In the genomic region with DNA sequence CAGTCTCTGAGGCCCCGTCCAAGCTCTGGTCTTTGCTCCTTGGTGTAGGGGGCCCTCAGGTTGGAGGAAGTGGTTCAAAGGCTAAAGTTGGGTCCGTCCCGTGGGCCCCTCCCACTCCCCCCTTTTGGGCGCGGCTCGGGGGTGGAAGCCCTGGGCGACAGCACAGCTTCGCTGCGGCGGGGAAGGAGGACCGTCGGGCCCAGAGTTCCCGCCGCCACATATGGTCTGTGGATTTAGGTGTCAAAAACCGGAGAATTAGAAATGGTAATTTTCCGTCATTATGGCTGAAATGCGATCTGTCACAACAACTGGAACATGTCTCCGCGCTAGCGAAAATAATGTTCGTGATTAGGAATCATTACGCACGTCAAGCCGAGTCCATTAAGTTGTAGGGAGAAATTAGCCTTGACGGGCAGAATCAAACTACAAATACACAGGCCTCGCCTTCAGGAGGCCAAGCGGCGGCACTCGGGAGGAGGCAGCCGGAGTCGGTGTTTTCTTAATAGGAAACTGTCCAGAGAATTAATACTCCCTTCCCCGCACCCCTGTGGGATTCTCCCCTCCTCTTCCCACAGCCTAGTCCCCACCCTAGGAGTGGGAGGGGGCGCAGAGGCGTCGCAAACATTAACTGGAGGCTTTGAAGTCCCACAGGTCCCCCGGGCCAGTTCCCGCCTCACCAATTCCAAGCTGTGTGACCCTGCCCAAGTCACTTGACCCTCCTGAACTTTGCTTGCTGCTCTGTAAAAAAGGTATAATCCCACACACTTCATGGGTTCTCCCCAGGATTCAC, we compare ENCODE assay signal across 18 cellular contexts. TPM values are rescaled to one million over a fixed set of nuclear protein-coding genes. Genes with fewer than 3 reads are reported as not detected.
DNase-seq lines count a peak whose midpoint lies in the region; ATAC-seq and TF ChIP-seq lines count a peak whose summit lies in the region.
"Had no signal": no experiment of that assay in that cellular context is flagged by ENCODE, and none has a peak within 500 bp of the region (broad histone marks: within the 10 kb centered on the region; RNA-seq: fewer than 3 reads in every experiment).

No MANE protein-coding gene starts in this region.

- H3K4me3 ChIP-seq in mesendoderm (ENCODE audit: low read length): no peak overlapping the region
- no peak overlapping the region for H3K4me3 ChIP-seq in lower lobe of right lung
- H3K4me3 ChIP-seq in heart right ventricle: no peak overlapping the region

- H3K4me1 ChIP-seq in mesendoderm (ENCODE audit: control insufficient read depth, low read depth, low read length): peaks cover 3% of the 10 kb centered on the region
- H3K4me1 ChIP-seq in lower lobe of right lung: peaks cover 16% of the 10 kb centered on the region
- peaks cover 0 to 31% (median 10%) of the 10 kb centered on the region in 9 donors for H3K4me1 ChIP-seq in heart right ventricle

- DNase-seq in NCI-H524 (lab: John Stamatoyannopoulos, UW): peak; percentile 42 to 61
- no peak for DNase-seq in NCI-H524 treated with DMSO at 0.1 percent for 48 hours (lab: John Stamatoyannopoulos, UW)
- DNase-seq in GM03348 (ENCODE audit: low spot score): peak; percentile 11
- no peak for DNase-seq in WTC11 (ENCODE audit: low spot score)
- DNase-seq in mesendoderm: peak; percentile 13
- DNase-seq in lower lobe of right lung: no peak
- DNase-seq in H4 (ENCODE audit: low spot score): no peak
- no peak for DNase-seq in heart right ventricle
- DNase-seq: activated CD4-positive, CD25-positive, alpha-beta regulatory T cell treated with anti-CD3 and anti-CD28 coated beads, Interleukin-2, amount 50 U/mL, for 72 hours; Calu3; dermis blood vessel endothelial cell; NCI-H1436 treated with DMSO at 0.1 percent for 48 hours; NCI-H510A treated with DMSO at 0.1 percent for 48 hours; stimulated activated CD4-positive, alpha-beta T cell treated with anti-CD3 and anti-CD28 coated beads, Interleukin-4, amount 100 ng/mL, for 1 hour had no signal

- no peak overlapping the region for H4K8ac ChIP-seq in mesendoderm (ENCODE audit: low read depth, low read length)

- H2BK5ac ChIP-seq in mesendoderm (ENCODE audit: low read length): no peak overlapping the region

- H3K27me3 Mint-ChIP-seq in WTC11 (ENCODE audit: low read depth): peaks cover 100% of the 10 kb centered on the region

- ATAC-seq in WTC11 (no peak), lower lobe of right lung (no peak), heart right ventricle (no peak)

- no peaks in the 10 kb centered on the region for H3K79me2 ChIP-seq in mesendoderm (ENCODE audit: control insufficient read depth, insufficient read depth, low read length)

- H3K36me3 Mint-ChIP-seq in WTC11: peaks cover 6% of the 10 kb centered on the region

- no peak overlapping the region for H4K5ac ChIP-seq in mesendoderm (ENCODE audit: low read length)

- H3K36me3 ChIP-seq in mesendoderm (ENCODE audit: control insufficient read depth, insufficient read depth, low read length) (no peaks in the 10 kb centered on the region), lower lobe of right lung (no peaks in the 10 kb centered on the region), heart right ventricle (no peaks in the 10 kb centered on the region)

- H3K79me1 ChIP-seq in mesendoderm (ENCODE audit: low read length): no peaks in the 10 kb centered on the region

- H3K4me2 ChIP-seq in mesendoderm (ENCODE audit: low read length): no peak overlapping the region

- TF ChIP-seq CTCF in WTC11 (IDR thresholded peaks at IDR 0.05): no peak
- TF ChIP-seq CTCF in lower lobe of right lung (IDR thresholded peaks at IDR 0.05): no peak
- TF ChIP-seq CTCF in heart right ventricle (IDR thresholded peaks at IDR 0.05): no peak

- CTCF ChIA-PET in WTC11 (lab: Charles Lee): interaction anchor here (3.0 to 5.8 kb wide), 2 partner anchors 12 to 98 kb away, joined by 11 to 55 read pairs; no protein-coding TSS in a partner anchor

- H2BK15ac ChIP-seq in mesendoderm (replicated peaks; ENCODE audit: low read depth): no peak overlapping the region

- no CpG with 5 or more reads among the region's 37 CpGs for WGBS in mesendoderm (ENCODE audit: extremely low coverage, insufficient coverage, low lambda C conversion rate)
- 5% methylated on average over 37 of the region's 37 CpGs for WGBS in heart right ventricle, 2 donors

- H3K9me3 ChIP-seq in lower lobe of right lung: peaks cover 3% of the 10 kb centered on the region
- H3K9me3 ChIP-seq in heart right ventricle: peaks cover 0 to 9% (median 5%) of the 10 kb centered on the region in 11 donors

- no peak overlapping the region for H2BK120ac ChIP-seq in mesendoderm (ENCODE audit: low read depth, low read length)

- H3K27me3 ChIP-seq in mesendoderm (ENCODE audit: insufficient read depth, low read length, poor library complexity): peaks cover 79% of the 10 kb centered on the region
- peaks cover 98% of the 10 kb centered on the region for H3K27me3 ChIP-seq in lower lobe of right lung (ENCODE audit: low read depth)
- peaks cover 40 to 100% (median 99%) of the 10 kb centered on the region in 7 donors for H3K27me3 ChIP-seq in heart right ventricle

- H3K4me1 Mint-ChIP-seq in WTC11: peaks cover 75% of the 10 kb centered on the region

- H3K4me3 Mint-ChIP-seq in WTC11: peak overlapping the region; percentile 50
- H3K4me3 Mint-ChIP-seq: activated T-helper 1 cell treated with anti-CD3 and anti-CD28 coated beads, Interleukin-12 subunit alpha, Interleukin-12 subunit beta, Interleukin-2, Interleukin-4 antibody, amounts not matched to agents 30 ng/mL and 10 ng/mL and 1 ng/mL, durations not matched to agents 14 hours and 24 hours and 36 hours had no signal

- H3K27ac Mint-ChIP-seq in WTC11: no peak overlapping the region
- H3K27ac Mint-ChIP-seq: activated T-helper 1 cell treated with anti-CD3 and anti-CD28 coated beads, Interleukin-12 subunit alpha, Interleukin-12 subunit beta, Interleukin-2, Interleukin-4 antibody, amounts not matched to agents 30 ng/mL and 10 ng/mL and 1 ng/mL, durations not matched to agents 14 hours and 24 hours and 36 hours had no signal

- H3K4ac ChIP-seq in mesendoderm (ENCODE audit: low read depth, low read length): no peak overlapping the region

- peaks cover 5% of the 10 kb centered on the region for H3K9me3 Mint-ChIP-seq in WTC11
- H3K9me3 Mint-ChIP-seq: activated T-helper 1 cell treated with anti-CD3 and anti-CD28 coated beads, Interleukin-12 subunit alpha, Interleukin-12 subunit beta, Interleukin-2, Interleukin-4 antibody, amounts not matched to agents 30 ng/mL and 10 ng/mL and 1 ng/mL, durations not matched to agents 14 hours and 24 hours and 36 hours had no signal

- H3K9ac ChIP-seq in mesendoderm (ENCODE audit: low read length): no peak overlapping the region

- H3K56ac ChIP-seq in mesendoderm (ENCODE audit: low read length): no peak overlapping the region

- no peak overlapping the region for H2AK5ac ChIP-seq in mesendoderm (ENCODE audit: low read length)

- H3K18ac ChIP-seq in mesendoderm (ENCODE audit: low read length): no peak overlapping the region

- H3K23ac ChIP-seq in mesendoderm (ENCODE audit: low read length): no peak overlapping the region

- intact Hi-C loops in lower lobe of right lung (cut with DNase I): no loop called here
- intact Hi-C loops in heart right ventricle (cut with DNase I): no loop called here

- POLR2A ChIA-PET in WTC11 (lab: Charles Lee): interaction anchor here (0.7 kb wide), 1 partner anchor 652 kb away, joined by 3 read pairs; no protein-coding TSS in a partner anchor

- H3K27ac ChIP-seq in mesendoderm (ENCODE audit: low read depth, low read length): no peak overlapping the region
- no peak overlapping the region for H3K27ac ChIP-seq in lower lobe of right lung
- H3K27ac ChIP-seq in heart right ventricle: no peak overlapping the region

TF ChIP-seq in WTC11, 78 proteins besides CTCF, POLR2A, EP300 and RAD21:
- no peak for TF ChIP-seq FOXK1 (CRISPR knock-in tag; IDR thresholded peaks at IDR 0.05)

RNA-seq across cellular contexts. Expression of gene NKX3-2, which starts 15.0 kb away (rescaled TPM):
- total RNA-seq in WTC11 (2021): 0.07 TPM in 1 of 3 replicates, not detected in the others
- 0.11 TPM for polyA plus RNA-seq in mesendoderm (2013, experiment 1 of 2)
- 0.13 TPM for polyA plus RNA-seq in mesendoderm (2013, experiment 2 of 2)
- not detected for total RNA-seq in lower lobe of right lung
- 0.04 and 0.66 TPM in 2 replicates for total RNA-seq in H4 (2014; rRNA removed; shearing (Covaris generic))
- total RNA-seq in heart right ventricle: not detected
- not detected for polyA plus RNA-seq in heart right ventricle
- total RNA-seq: activated T-helper 1 cell treated with anti-CD3 and anti-CD28 coated beads, Interleukin-12 subunit alpha, Interleukin-12 subunit beta, Interleukin-2, Interleukin-4 antibody, amounts not matched to agents 30 ng/mL and 10 ng/mL and 1 ng/mL, durations not matched to agents 14 hours and 24 hours and 36 hours; Calu3; dermis blood vessel endothelial cell; liver had no signal
- polyA plus RNA-seq: liver, neural cell, urinary bladder had no signal

RNA-seq across cellular contexts. Expression of gene RAB28, which starts 45.2 kb away (rescaled TPM):
- total RNA-seq in WTC11 (2021) (17.1 to 18.4 TPM (median 17.4 TPM) in 3 replicates), lower lobe of right lung (18.8 TPM), heart right ventricle (10 to 100 TPM; 13.5 to 27.5 (median 21.6) TPM)
- polyA plus RNA-seq in mesendoderm (2013, experiment 1 of 2): 14.3 TPM
- 13.7 TPM for polyA plus RNA-seq in mesendoderm (2013, experiment 2 of 2)
- total RNA-seq in H4 (2014; rRNA removed; shearing (Covaris generic)): 31.5 and 42.2 TPM in 2 replicates
- 10 to 100 TPM; 12.7 to 18.9 TPM for polyA plus RNA-seq in heart right ventricle

Comparison
In these comparisons a context has a peak if more than half of its experiments do, and no peak if none do; other contexts are left out.
1. DNase-seq: peak in NCI-H524 (2 of 2), GM03348 (single experiment) and mesendoderm (single experiment); none in NCI-H524 treated with DMSO at 0.1 percent for 48 hours (single experiment), WTC11 (single experiment), lower lobe of right lung (single experiment), H4 (single experiment) and heart right ventricle (0 of 2).